Comparison of ENCODE assay signal across 11 cellular contexts in genomic region chr6:53837875-53838806, GRCh38.
DNase-seq lines count a peak whose midpoint lies in the region.
"Had no signal": no experiment of that assay in that cellular context is flagged by ENCODE, and none has a peak within 500 bp of the region (broad histone marks: within the 10 kb centered on the region; RNA-seq: fewer than 3 reads in every experiment).

No MANE protein-coding gene starts in this region.

- peak overlapping the region; percentile 90 for H3K27ac ChIP-seq in substantia nigra (ENCODE audit: low read depth, low read length, poor library complexity, severe bottlenecking)
- H3K27ac ChIP-seq: A549, GM23248, RWPE1 had no signal

- DNase-seq in NCI-H1417 (lab: John Stamatoyannopoulos, UW) (peak; percentile 9 to 65 (median 16)), NCI-H1417 treated with DMSO at 0.1 percent for 48 hours (lab: John Stamatoyannopoulos, UW) (no peak), NCI-H774 (lab: John Stamatoyannopoulos, UW) (peak; percentile 35), inferior parietal cortex (ENCODE audit: extremely low spot score) (peak; percentile 88), substantia nigra (lab: John Stamatoyannopoulos, UW) (peak in 37 of 49 donors; percentile 11 to 79 (median 48)), NAMALWA (ENCODE audit: low spot score) (no peak), EL (no peak), SIG-M5 (lab: John Stamatoyannopoulos, UW) (no peak)
- DNase-seq: GM23248 had no signal

Comparison
In these comparisons a context has a peak if more than half of its experiments do, and no peak if none do; other contexts are left out.
1. DNase-seq: peak in NCI-H1417 (3 of 3), NCI-H774 (single experiment), inferior parietal cortex (single experiment) and substantia nigra (37 of 49); none in NCI-H1417 treated with DMSO at 0.1 percent for 48 hours (single experiment), NAMALWA (single experiment), EL (single experiment) and SIG-M5 (single experiment).